In genomic region chr20:2237059-2237458, GRCh38 we compare ENCODE assay signal across 10 cellular contexts. TPM values are rescaled to one million over a fixed set of nuclear protein-coding genes. Genes with fewer than 3 reads are reported as not detected.
DNase-seq lines count a peak whose midpoint lies in the region; ATAC-seq and TF ChIP-seq lines count a peak whose summit lies in the region.
"Had no signal": no experiment of that assay in that cellular context is flagged by ENCODE, and none has a peak within 500 bp of the region (broad histone marks: within the 10 kb centered on the region; RNA-seq: fewer than 3 reads in every experiment).

No MANE protein-coding gene starts in this region.

- intact Hi-C loops in lower lobe of right lung (cut with DNase I) = no loop called here

- DNase-seq in A172 (ENCODE audit: low spot score) = peak; percentile 99
- peak; percentile 100 for DNase-seq in M059J (ENCODE audit: low read depth)
- peak; percentile 4 for DNase-seq in cerebellar cortex (ENCODE audit: low spot score)
- no peak for DNase-seq in lower lobe of right lung
- no peak for DNase-seq in SK-N-DZ (ENCODE audit: low spot score)
- DNase-seq in activated gamma-delta T cell treated with Interleukin-2 at 50 U/mL for 16 hours = no peak
- no peak for DNase-seq in activated CD4-positive, CD25-positive, alpha-beta regulatory T cell (lab: John Stamatoyannopoulos, UW)

- H3K4me1 ChIP-seq in lower lobe of right lung = no peaks in the 10 kb centered on the region

- no peaks in the 10 kb centered on the region for H3K27me3 ChIP-seq in lower lobe of right lung (ENCODE audit: low read depth)
- H3K27me3 ChIP-seq: thyroid gland had no signal

- peak; percentile 19 to 45 for ATAC-seq in lower lobe of right lung
- ATAC-seq in GM18861 (IDR thresholded peaks at IDR 0.05; ENCODE audit: unreplicated experiment) = no peak
- ATAC-seq: activated CD4-positive, CD25-positive, alpha-beta regulatory T cell treated with anti-CD3 and anti-CD28 coated beads, Interleukin-2, amount 50 U/mL, for 24 hours had no signal

- no peaks in the 10 kb centered on the region for H3K36me3 ChIP-seq in lower lobe of right lung
- H3K36me3 ChIP-seq: thyroid gland had no signal

- H3K27ac ChIP-seq in lower lobe of right lung = no peak overlapping the region
- H3K27ac ChIP-seq: thyroid gland had no signal

- no peak for TF ChIP-seq CTCF in lower lobe of right lung (IDR thresholded peaks at IDR 0.05)

- H3K9me3 ChIP-seq in lower lobe of right lung = no peaks in the 10 kb centered on the region
- H3K9me3 ChIP-seq: thyroid gland had no signal

- H3K4me3 ChIP-seq in lower lobe of right lung = no peak overlapping the region
- H3K4me3 ChIP-seq: thyroid gland had no signal

RNA-seq across cellular contexts. Expression of gene TGM3, which starts 58.7 kb away (rescaled TPM):
- total RNA-seq in A172 (2014; rRNA removed; shearing (Covaris generic)) = 0.53 TPM in 1 of 2 replicates, not detected in the other
- total RNA-seq in M059J (2014; rRNA removed; shearing (Covaris generic)) = not detected in 2 replicates
- 0.32 TPM for total RNA-seq in lower lobe of right lung
- polyA plus RNA-seq in SK-N-DZ (2014; cell fraction: cytosol; rRNA removed) = not detected in 2 replicates
- not detected in 2 replicates for polyA plus RNA-seq in SK-N-DZ (2014; cell fraction: nucleus; rRNA removed)
- total RNA-seq: thyroid gland had no signal

Comparison
In these comparisons a context has a peak if more than half of its experiments do, and no peak if none do; other contexts are left out.
1. DNase-seq: peak in A172 (single experiment), M059J (single experiment) and cerebellar cortex (single experiment); none in lower lobe of right lung (single experiment), SK-N-DZ (single experiment), activated gamma-delta T cell treated with Interleukin-2 at 50 U/mL for 16 hours (single experiment) and activated CD4-positive, CD25-positive, alpha-beta regulatory T cell (0 of 4).